ENCODE assay signal across 9 cellular contexts in genomic region chr17:50864747-50865059, GRCh38. TPM values are rescaled to one million over a fixed set of nuclear protein-coding genes. Genes with fewer than 3 reads are reported as not detected.
DNase-seq lines count a peak whose midpoint lies in the region; ATAC-seq and TF ChIP-seq lines count a peak whose summit lies in the region.
"Had no signal": no experiment of that assay in that cellular context is flagged by ENCODE, and none has a peak within 500 bp of the region (broad histone marks: within the 10 kb centered on the region; RNA-seq: fewer than 3 reads in every experiment).

No MANE protein-coding gene starts in this region.

- no peaks in the 10 kb centered on the region for H3K27me3 Mint-ChIP-seq in MCF 10A (ENCODE audit: insufficient read depth, unreplicated experiment)

- H3K9me3 ChIP-seq in mononuclear cell (ENCODE audit: low read depth, low read length): no peaks in the 10 kb centered on the region

- no peaks in the 10 kb centered on the region for H3K9me3 Mint-ChIP-seq in MCF 10A (ENCODE audit: unreplicated experiment)

- TF ChIP-seq CTCF in MCF 10A (IDR thresholded peaks at IDR 0.05; ENCODE audit: unreplicated experiment): no peak

- BruUV-seq in MCF 10A (replicated peaks; lab: Mats Ljungman, UMichigan): no TSS peak

- peaks cover 66% of the 10 kb centered on the region for H3K36me3 Mint-ChIP-seq in MCF 10A (ENCODE audit: insufficient read depth, unreplicated experiment)

- H3K4me1 Mint-ChIP-seq in MCF 10A (ENCODE audit: insufficient read depth, unreplicated experiment): peaks cover 20% of the 10 kb centered on the region

- peak overlapping the region; percentile 73 for H3K4me3 Mint-ChIP-seq in MCF 10A (ENCODE audit: unreplicated experiment)

- POLR2A ChIA-PET in MCF 10A (lab: Yijun Ruan, JAX): interaction anchor here (0.6 to 10.4 kb wide), 16 partner anchors 11 to 1862 kb away, joined by 3 to 473 read pairs (median 28); no protein-coding TSS in a partner anchor

- CTCF ChIA-PET in MCF 10A (lab: Yijun Ruan, JAX): interaction anchor here (0.7 to 6.3 kb wide), 4 partner anchors 12 to 89 kb away, joined by 3 to 71 read pairs (median 21); no protein-coding TSS in a partner anchor

- H3K27me3 ChIP-seq in mononuclear cell (ENCODE audit: insufficient read depth, low read length): no peaks in the 10 kb centered on the region

- DNase-seq in stimulated activated CD4-positive, alpha-beta T cell treated with anti-CD3 and anti-CD28 coated beads, Interleukin-1b, Interleukin-23, amount 100 ng/mL, for 48 hours: peak; percentile 12
- DNase-seq in stimulated activated CD4-positive, alpha-beta T cell treated with anti-CD3 and anti-CD28 coated beads, Interleukin-12 subunit alpha, Interleukin-12 subunit beta, amount 100 ng/mL, for 4 hours: no peak
- no peak for DNase-seq in MCF 10A (ENCODE audit: unreplicated experiment)
- DNase-seq in globus pallidus (ENCODE audit: low spot score): no peak
- DNase-seq in head of caudate nucleus: no peak

- H3K4me3 ChIP-seq in mononuclear cell (ENCODE audit: low read length): peak overlapping the region; percentile 80

- H3K27ac Mint-ChIP-seq in MCF 10A (ENCODE audit: low read depth, unreplicated experiment): peak overlapping the region; percentile 93

- peaks cover 28% of the 10 kb centered on the region for H3K4me1 ChIP-seq in mononuclear cell (ENCODE audit: insufficient read depth, low read length)

- intact Hi-C loops in MCF 10A (cut with micrococcal nuclease) (loop anchor here (5.0 kb wide), 1 partner anchor 288 kb away; the partner anchor contains the start of gene NME1), head of caudate nucleus (cut with DNase I) (loop anchor here (2.0 kb wide), 1 partner anchor 84 kb away; no protein-coding TSS in a partner anchor)

- ATAC-seq in HG03432 (IDR thresholded peaks at IDR 0.05; ENCODE audit: unreplicated experiment) (no peak), GM18867 (IDR thresholded peaks at IDR 0.05; ENCODE audit: unreplicated experiment) (no peak)

RNA-seq across cellular contexts. Expression of gene TOB1, which starts 1.5 kb away (rescaled TPM):
- total RNA-seq in MCF 10A (2022): 53.1 and 66.0 TPM in 2 replicates
- total RNA-seq in mononuclear cell: 86.2 TPM

RNA-seq across cellular contexts. Expression of gene WFIKKN2, which starts 29.3 kb away (rescaled TPM):
- total RNA-seq in MCF 10A (2022): not detected in 2 replicates
- not detected for total RNA-seq in mononuclear cell
- total RNA-seq: T-helper 1 cell treated with Interleukin-12 subunit alpha and Interleukin-12 subunit beta and Interleukin-4 antibody, amounts not matched to agents 30 ng/mL and 1 ng/mL, for 36 hours had no signal
